Comparison of ENCODE assay signal across 8 cellular contexts in the genomic region with DNA sequence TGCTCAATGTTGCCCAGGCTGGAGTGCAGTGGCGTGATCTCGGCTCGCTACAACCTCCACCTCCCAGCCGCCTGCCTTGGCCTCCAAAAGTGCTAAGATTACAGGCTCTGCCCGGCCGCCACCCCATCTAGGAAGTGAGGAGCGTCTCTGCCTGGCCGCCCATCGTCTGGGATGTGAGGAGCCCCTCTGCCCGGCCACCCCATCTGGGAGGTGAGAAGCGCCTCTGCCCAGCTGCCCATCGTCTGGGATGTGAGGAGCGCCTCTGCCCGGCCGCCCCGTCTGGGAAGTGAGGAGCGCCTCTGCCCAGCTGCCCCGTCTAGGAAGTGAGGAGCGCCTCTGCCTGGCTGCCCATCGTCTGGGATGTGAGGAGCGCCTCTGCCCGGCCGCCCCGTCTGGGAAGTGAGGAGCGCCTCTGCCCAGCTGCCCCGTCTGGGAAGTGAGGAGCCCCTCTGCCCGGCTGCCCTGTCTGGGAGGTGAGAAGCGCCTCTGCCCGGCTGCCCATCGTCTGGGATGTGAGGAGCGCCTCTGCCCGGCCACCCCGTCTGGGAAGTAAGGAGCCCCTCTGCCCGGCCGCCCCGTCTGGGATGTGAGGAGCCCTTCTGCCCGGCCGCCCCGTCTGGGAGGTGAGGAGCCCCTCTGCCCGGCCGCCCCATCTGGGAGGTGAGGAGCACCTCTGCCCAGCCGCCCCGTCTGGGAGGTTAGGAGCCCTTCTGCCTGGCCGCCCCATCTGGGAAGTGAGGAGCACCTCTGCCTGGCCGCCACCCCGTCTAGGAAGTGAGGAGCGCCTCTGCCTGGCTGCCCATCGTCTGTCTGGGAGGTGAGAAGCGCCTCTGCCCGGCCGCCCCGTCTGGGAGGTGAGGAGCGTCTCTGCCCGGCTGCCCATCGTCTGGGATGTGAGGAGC. TPM values are rescaled to one million over a fixed set of nuclear protein-coding genes. Genes with fewer than 3 reads are reported as not detected.
DNase-seq lines count a peak whose midpoint lies in the region; ATAC-seq and TF ChIP-seq lines count a peak whose summit lies in the region.
"Not testable (repeated sequence)": the region's sequence is repeated elsewhere in the genome, so short reads cannot be mapped to it uniquely, and the experiment has no call there.

No MANE protein-coding gene starts in this region.

- DNase-seq in Peyer's patch (peak in 2 of 3 donors; percentile 9 to 29), coronary artery (ENCODE audit: low spot score) (peak; percentile 49), right atrium auricular region (ENCODE audit: low spot score) (peak; percentile 30), mesenteric fat pad (ENCODE audit: low spot score) (peak; percentile 62), sciatic nerve (ENCODE audit: low spot score) (peak; percentile 31), stomach (peak; percentile 7), aorta (peak; percentile 29 to 34)
- DNase-seq in activated effector memory CD4-positive, alpha-beta T cell treated with anti-CD3 and anti-CD28 coated beads, Interleukin-2, amount 50 U/mL, for 16 hours: peak; percentile 39

- ATAC-seq in sciatic nerve; aorta (ENCODE audit: low FRiP score): not testable (repeated sequence)

- H3K27me3 ChIP-seq in Peyer's patch; right atrium auricular region; stomach; aorta (ENCODE audit: control insufficient read depth in 1 of 2, insufficient read depth in 2 of 2, low read length in 1 of 2): not testable (repeated sequence)

- TF ChIP-seq POLR2A in Peyer's patch (IDR thresholded peaks at IDR 0.05); stomach (IDR thresholded peaks at IDR 0.05): not testable (repeated sequence)

- not testable (repeated sequence) for TF ChIP-seq EP300 in stomach (IDR thresholded peaks at IDR 0.05)

- not testable (repeated sequence) for H3K4me3 ChIP-seq in Peyer's patch; coronary artery; right atrium auricular region; stomach; aorta (ENCODE audit: low read length in 2 of 2)

- TF ChIP-seq CTCF in Peyer's patch (IDR thresholded peaks at IDR 0.05); coronary artery (IDR thresholded peaks at IDR 0.05); right atrium auricular region (IDR thresholded peaks at IDR 0.05); stomach (IDR thresholded peaks at IDR 0.05): not testable (repeated sequence)

- not testable (repeated sequence) for H3K27ac ChIP-seq in Peyer's patch; coronary artery; right atrium auricular region; stomach; aorta (ENCODE audit: low read depth in 1 of 2, low read length in 2 of 2)

- H3K9me3 ChIP-seq in Peyer's patch; right atrium auricular region; stomach; aorta (ENCODE audit: control insufficient read depth, low read length): not testable (repeated sequence)

- not testable (repeated sequence) for H3K4me1 ChIP-seq in Peyer's patch; right atrium auricular region; stomach; aorta (ENCODE audit: control insufficient read depth in 1 of 2, insufficient read depth in 2 of 2, low read length in 2 of 2)

- peaks cover 0 to 11% (median 0%) of the 10 kb centered on the region in 3 donors for H3K36me3 ChIP-seq in Peyer's patch
- H3K36me3 ChIP-seq in right atrium auricular region; aorta (ENCODE audit: control insufficient read depth in 1 of 2, insufficient read depth in 2 of 2, low read length in 1 of 2): not testable (repeated sequence)
- H3K36me3 ChIP-seq in stomach: peaks cover 0 to 16% (median 15%) of the 10 kb centered on the region in 4 donors

- intact Hi-C loops in sciatic nerve (cut with DNase I); stomach (cut with DNase I; ENCODE audit: low total_unique reads); aorta (cut with DNase I): not testable (repeated sequence)

- WGBS in stomach, 5 donors: 87 to 99% (median 91%) methylated on average over 28 to 55 of the region's 55 CpGs
- WGBS in aorta, 2 donors: 87 to 88% methylated on average over 43 to 55 of the region's 55 CpGs

RNA-seq across cellular contexts. Expression of gene CLN6, which starts 7.7 kb away (rescaled TPM):
- total RNA-seq in Peyer's patch (10 to 100 TPM; 19.0 to 38.0 (median 23.0) TPM), right atrium auricular region (1 to 10 TPM; 6.4 to 7.4 TPM), mesenteric fat pad (24.7 TPM), sciatic nerve (15.0 TPM), stomach (100 to 1,000 TPM in 1 of 5 donors, 10 to 100 TPM in 3, 1 to 10 TPM in 1; 6.4 to 151 (median 25.0) TPM), aorta (10 to 100 TPM; 11.3 to 16.8 TPM)
- polyA plus RNA-seq in stomach (10 to 100 TPM in 1 of 3 donors, 1 to 10 TPM in 2; 8.7 to 17.1 (median 9.2) TPM), aorta (1 to 10 TPM; 5.3 to 8.2 TPM)

RNA-seq across cellular contexts. Expression of gene CALML4, which starts 16.6 kb away (rescaled TPM):
- total RNA-seq in Peyer's patch (100 to 1,000 TPM in 3 of 4 donors, 10 to 100 TPM in 1; 57.8 to 153 (median 126) TPM), right atrium auricular region (1 to 10 TPM in 1 of 2 donors, under 1 TPM in 1; 0.52 to 2.1 TPM), mesenteric fat pad (7.2 TPM), sciatic nerve (12.8 TPM), stomach (10 to 100 TPM in 4 of 5 donors, 1 to 10 TPM in 1; 7.6 to 24.3 (median 14.9) TPM), aorta (1 to 10 TPM; 4.0 to 8.3 TPM)
- polyA plus RNA-seq in stomach (10 to 100 TPM in 2 of 3 donors, 1 to 10 TPM in 1; 9.8 to 13.8 (median 12.1) TPM), aorta (10 to 100 TPM in 1 of 2 donors, 1 to 10 TPM in 1; 3.9 to 29.9 TPM)

RNA-seq across cellular contexts. Expression of gene FEM1B, which starts 55.8 kb away (rescaled TPM):
- total RNA-seq in Peyer's patch (10 to 100 TPM; 28.1 to 48.2 (median 43.0) TPM), right atrium auricular region (10 to 100 TPM; 33.1 to 55.3 TPM), mesenteric fat pad (48.7 TPM), sciatic nerve (58.0 TPM), stomach (10 to 100 TPM; 18.1 to 92.0 (median 31.2) TPM), aorta (10 to 100 TPM; 76.0 to 96.3 TPM)
- polyA plus RNA-seq in stomach (10 to 100 TPM in 1 of 3 donors, 1 to 10 TPM in 2; 8.2 to 13.3 (median 9.9) TPM), aorta (10 to 100 TPM; 11.3 to 14.2 TPM)

Comparison
In these comparisons a context has a peak if more than half of its experiments do, and no peak if none do; other contexts are left out.
1. DNase-seq: peak in every context shown above with its lines; median percentile 62 in mesenteric fat pad; 49 in coronary artery; 39 in activated effector memory CD4-positive, alpha-beta T cell treated with anti-CD3 and anti-CD28 coated beads, Interleukin-2, amount 50 U/mL, for 16 hours; 32 in aorta; 31 in sciatic nerve; 30 in right atrium auricular region; 19 in Peyer's patch; 7 in stomach.